13 cellular contexts compared by ENCODE assay signal in the genomic region with DNA sequence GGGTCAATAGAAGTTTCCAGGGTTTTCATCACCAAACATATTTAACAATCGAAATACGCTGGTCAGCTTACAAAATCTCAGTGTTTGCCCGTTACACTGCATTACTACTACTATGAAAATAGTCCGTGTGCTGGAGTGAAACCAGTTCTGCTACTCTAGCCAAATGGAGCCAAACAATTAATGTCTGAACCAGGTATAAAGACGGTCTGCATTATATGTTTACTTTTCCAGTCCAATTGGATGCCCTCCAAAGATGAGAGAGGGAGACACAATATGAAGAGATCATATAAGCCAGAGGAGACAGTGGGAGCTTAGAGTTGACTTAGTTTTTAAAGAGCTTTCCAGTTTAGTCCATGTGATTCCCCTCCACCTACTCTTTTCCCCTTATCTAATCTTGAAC.
"Had no signal": no experiment of that assay in that cellular context is flagged by ENCODE, and none has a peak within 500 bp of the region (broad histone marks: within the 10 kb centered on the region; RNA-seq: fewer than 3 reads in every experiment).

No MANE protein-coding gene starts in this region.

- H3K4me1 ChIP-seq: parathyroid adenoma had no signal

- H3K9me3 ChIP-seq: adrenal gland, esophagus muscularis mucosa, lower lobe of right lung, vagina had no signal

- DNase-seq: activated CD4-positive, alpha-beta T cell treated with anti-CD3 and anti-CD28 coated beads, Interleukin-2, amount 10 ng/mL, durations not matched to agents 7 days and 5 days; activated CD8-positive, alpha-beta memory T cell treated with anti-CD3 and anti-CD28 coated beads for 24 hours; activated naive CD4-positive, alpha-beta T cell treated with anti-CD3 and anti-CD28 coated beads, Interleukin-2, amount 50 U/mL, for 16 hours; adrenal gland; lower lobe of right lung; midbrain; retina; stimulated activated CD4-positive, alpha-beta T cell treated with anti-CD3 and anti-CD28 coated beads, Interleukin-4, amount 100 ng/mL, for 24 hours had no signal

- H3K36me3 ChIP-seq: adrenal gland, esophagus muscularis mucosa, lower lobe of right lung, vagina had no signal

- FAIRE-seq: colon had no signal

- ATAC-seq: activated T-helper 17 cell treated with anti-CD3 and anti-CD28 coated beads, Interleukin-2, amount 50 U/mL, for 72 hours; lower lobe of right lung had no signal

- H3K27ac ChIP-seq: adrenal gland, esophagus muscularis mucosa, lower lobe of right lung, parathyroid adenoma, vagina had no signal

- H3K4me3 ChIP-seq: adrenal gland, esophagus muscularis mucosa, lower lobe of right lung, vagina had no signal

- H3K27me3 ChIP-seq: adrenal gland, esophagus muscularis mucosa, vagina had no signal
